8 cellular contexts compared by ENCODE assay signal in genomic region chr11:120878781-120879180, GRCh38.
"Had no signal": no experiment of that assay in that cellular context is flagged by ENCODE, and none has a peak within 500 bp of the region (broad histone marks: within the 10 kb centered on the region; RNA-seq: fewer than 3 reads in every experiment).

No MANE protein-coding gene starts in this region.

- FAIRE-seq: HepG2, HTR-8/SVneo, K562 had no signal

- H3K4me1 Mint-ChIP-seq: IgD-negative memory B cell had no signal

- H3K4me3 Mint-ChIP-seq: IgD-negative memory B cell had no signal

- H3K4me3 ChIP-seq: K562 had no signal

- H3K27ac ChIP-seq: HL-60 had no signal

- ATAC-seq: HepG2, K562 had no signal

- H3K36me3 Mint-ChIP-seq: IgD-negative memory B cell had no signal

- DNase-seq: IMR-90, KBM-7, KG1 had no signal
